Comparison of ENCODE assay signal across 8 cellular contexts in the genomic region with DNA sequence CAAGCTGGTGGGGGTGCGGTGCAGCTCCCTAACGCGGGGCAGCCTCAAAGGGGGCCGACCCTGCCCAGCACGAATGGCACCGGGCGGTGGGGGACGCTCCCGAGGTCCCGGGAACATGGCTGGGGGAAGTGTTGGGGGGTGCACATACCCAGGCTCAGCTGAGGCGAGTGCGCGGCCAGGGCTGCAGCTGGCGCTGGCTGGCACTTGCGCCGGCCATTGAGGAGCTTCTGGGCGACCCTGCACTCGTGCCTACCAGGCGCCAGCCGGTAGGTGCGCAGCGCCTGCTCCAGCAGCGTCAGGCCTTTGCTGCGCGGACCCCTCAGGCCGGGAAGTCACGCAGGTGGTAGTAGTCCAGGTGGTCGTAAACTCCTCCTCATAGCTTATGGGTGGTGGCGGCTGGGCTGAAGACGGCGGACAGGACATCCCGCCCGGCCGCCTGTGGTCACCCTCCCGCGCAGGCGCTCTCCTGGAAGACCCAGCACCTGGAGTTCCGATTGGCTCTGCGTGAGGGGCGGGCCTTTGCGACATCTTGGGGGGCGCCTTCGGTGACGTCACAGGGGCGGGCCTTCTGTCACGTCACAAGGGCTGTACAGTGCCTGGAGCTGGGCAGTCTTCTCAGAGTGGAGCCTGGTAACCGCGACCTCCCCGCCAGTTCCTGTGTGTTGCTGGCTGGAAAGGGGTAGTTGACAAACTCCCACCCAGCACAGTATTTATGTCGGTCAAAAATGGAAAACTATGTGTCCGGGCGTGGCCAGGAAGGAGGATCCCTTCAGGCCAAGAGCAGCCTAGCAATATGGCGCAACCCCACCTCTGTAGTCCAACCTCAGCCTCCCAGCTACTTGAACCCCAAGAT.
DNase-seq lines count a peak whose midpoint lies in the region; ATAC-seq and TF ChIP-seq lines count a peak whose summit lies in the region.
"Not testable (repeated sequence)": the region's sequence is repeated elsewhere in the genome, so short reads cannot be mapped to it uniquely, and the experiment has no call there.

No MANE protein-coding gene starts in this region.

- 16 to 17% methylated on average over 52 of the region's 53 CpGs for WGBS in ectodermal cell, 2 experiments
- WGBS in lung, 2 donors = 3 to 4% methylated on average over 43 to 50 of the region's 53 CpGs

- H3K27me3 ChIP-seq in ectodermal cell (ENCODE audit: control insufficient read depth, insufficient read depth, low read length, poor library complexity, severe bottlenecking); lung (ENCODE audit: control insufficient read depth, insufficient read depth): not testable (repeated sequence)

- not testable (repeated sequence) for H3K4me1 ChIP-seq in ectodermal cell (ENCODE audit: control insufficient read depth, insufficient read depth, low read length); lung (ENCODE audit: control insufficient read depth in 2 of 2, insufficient read depth in 2 of 2, low read length in 2 of 2)

- peak; percentile 99 for ATAC-seq in GM19351 (IDR thresholded peaks at IDR 0.05; ENCODE audit: unreplicated experiment)
- ATAC-seq in HG03460 (IDR thresholded peaks at IDR 0.05; ENCODE audit: unreplicated experiment) = peak; percentile 100
- ATAC-seq in lung (ENCODE audit: insufficient read depth, low FRiP score) = peak; percentile 96

- H3K27ac ChIP-seq in ectodermal cell (ENCODE audit: insufficient read depth, low read depth, low read length, poor library complexity, severe bottlenecking) = not testable (repeated sequence)
- peak overlapping the region; percentile 89 to 92 for H3K27ac ChIP-seq in lung (ENCODE audit: low read depth in 1 of 2, low read length in 1 of 2)

- H3K4me3 ChIP-seq in ectodermal cell (ENCODE audit: insufficient read depth, low read depth, low read length) (peak overlapping the region; percentile 55), lung (peak overlapping the region; percentile 78)

- H3K9me3 ChIP-seq in ectodermal cell (ENCODE audit: control insufficient read depth, low read length); lung (ENCODE audit: control insufficient read depth in 2 of 2, insufficient read depth in 1 of 2, low read length in 1 of 2): not testable (repeated sequence)

- DNase-seq in CD1c-positive myeloid dendritic cell (ENCODE audit: extremely low spot score) (peak; percentile 88), NCI-H774 (lab: John Stamatoyannopoulos, UW) (peak; percentile 84), lung (ENCODE audit: low spot score) (peak; percentile 97)
- DNase-seq in activated CD8-positive, alpha-beta memory T cell treated with anti-CD3 and anti-CD28 coated beads for 24 hours = peak; percentile 98
- peak; percentile 79 to 90 for DNase-seq in stimulated activated CD4-positive, alpha-beta T cell treated with anti-CD3 and anti-CD28 coated beads, Interleukin-4, amount 100 ng/mL, for 48 hours (ENCODE audit: low read depth in 2 of 2)

- TF ChIP-seq CTCF in lung (IDR thresholded peaks at IDR 0.05; ENCODE audit: control extremely low read depth, extremely low read depth) = not testable (repeated sequence)

- H3K36me3 ChIP-seq in ectodermal cell (ENCODE audit: control insufficient read depth, insufficient read depth, low read length); lung (ENCODE audit: control insufficient read depth in 2 of 2, insufficient read depth in 2 of 2, low read length in 2 of 2): not testable (repeated sequence)
